In genomic region chr12:124498870-124499753, GRCh38 we compare ENCODE assay signal across 10 cellular contexts.
DNase-seq lines count a peak whose midpoint lies in the region; ATAC-seq, FAIRE-seq and TF ChIP-seq lines count a peak whose summit lies in the region.
"Had no signal": no experiment of that assay in that cellular context is flagged by ENCODE, and none has a peak within 500 bp of the region (broad histone marks: within the 10 kb centered on the region; RNA-seq: fewer than 3 reads in every experiment).

No MANE protein-coding gene starts in this region.

- H3K36me3 ChIP-seq in RWPE2 (ENCODE audit: low read depth) (peaks cover 22% of the 10 kb centered on the region), rectal smooth muscle tissue (ENCODE audit: control insufficient read depth, insufficient read depth, low read length) (no peaks in the 10 kb centered on the region)

- ATAC-seq in RWPE2 (ENCODE audit: low read depth) (peak; percentile 19; the same call in 1 of the 3 replicates), GM18511 (IDR thresholded peaks at IDR 0.05; ENCODE audit: unreplicated experiment) (no peak), GM21515 (IDR thresholded peaks at IDR 0.05; ENCODE audit: unreplicated experiment) (no peak)

- H3K27me3 ChIP-seq in RWPE2 (ENCODE audit: insufficient read depth, poor library complexity, severe bottlenecking) (no peaks in the 10 kb centered on the region), rectal smooth muscle tissue (ENCODE audit: control insufficient read depth, insufficient read depth, low read length) (no peaks in the 10 kb centered on the region)

- TF ChIP-seq CTCF in D721Med (IDR thresholded peaks at IDR 0.05; ENCODE audit: insufficient read depth, missing control alignments) (peak; percentile 3), RWPE2 (IDR thresholded peaks at IDR 0.05; ENCODE audit: poor library complexity, severe bottlenecking) (peak; percentile 13)

- no peak overlapping the region for H3K9ac ChIP-seq in rectal smooth muscle tissue (ENCODE audit: low read length)

- no peak for DNase-seq in D721Med (ENCODE audit: insufficient read length, low spot score)
- DNase-seq in RWPE2 (ENCODE audit: low spot score) = no peak
- peak; percentile 51 for DNase-seq in fibroblast of peridontal ligament (ENCODE audit: extremely low read depth)
- DNase-seq in epidermal melanocyte (ENCODE audit: insufficient read length, low spot score) = no peak
- DNase-seq in T-helper 9 cell = no peak
- DNase-seq: NCI-H526 treated with DMSO at 0.1 percent for 48 hours; stimulated activated CD8-positive, alpha-beta memory T cell treated with anti-CD3 and anti-CD28 coated beads, Interleukin-4, amount 100 ng/mL, for 48 hours had no signal

- FAIRE-seq in D721Med (lab: Jason Lieb, UNC) = no peak

- peaks cover 45% of the 10 kb centered on the region for H3K4me1 ChIP-seq in RWPE2 (ENCODE audit: insufficient read depth, poor library complexity, severe bottlenecking)
- H3K4me1 ChIP-seq in rectal smooth muscle tissue (ENCODE audit: control insufficient read depth, insufficient read depth, low read length) = peaks cover 42% of the 10 kb centered on the region

- H3K4me3 ChIP-seq in RWPE2 (ENCODE audit: severe bottlenecking) (no peak overlapping the region), rectal smooth muscle tissue (ENCODE audit: low read length) (no peak overlapping the region)

- H3K9me3 ChIP-seq in RWPE2 (ENCODE audit: severe bottlenecking) = no peaks in the 10 kb centered on the region

- H3K27ac ChIP-seq in RWPE2 (ENCODE audit: poor library complexity, severe bottlenecking) (peak overlapping the region; percentile 85), rectal smooth muscle tissue (ENCODE audit: low read depth, low read length) (peak overlapping the region; percentile 46)
